Comparison of ENCODE assay signal across 8 cellular contexts in the genomic region with DNA sequence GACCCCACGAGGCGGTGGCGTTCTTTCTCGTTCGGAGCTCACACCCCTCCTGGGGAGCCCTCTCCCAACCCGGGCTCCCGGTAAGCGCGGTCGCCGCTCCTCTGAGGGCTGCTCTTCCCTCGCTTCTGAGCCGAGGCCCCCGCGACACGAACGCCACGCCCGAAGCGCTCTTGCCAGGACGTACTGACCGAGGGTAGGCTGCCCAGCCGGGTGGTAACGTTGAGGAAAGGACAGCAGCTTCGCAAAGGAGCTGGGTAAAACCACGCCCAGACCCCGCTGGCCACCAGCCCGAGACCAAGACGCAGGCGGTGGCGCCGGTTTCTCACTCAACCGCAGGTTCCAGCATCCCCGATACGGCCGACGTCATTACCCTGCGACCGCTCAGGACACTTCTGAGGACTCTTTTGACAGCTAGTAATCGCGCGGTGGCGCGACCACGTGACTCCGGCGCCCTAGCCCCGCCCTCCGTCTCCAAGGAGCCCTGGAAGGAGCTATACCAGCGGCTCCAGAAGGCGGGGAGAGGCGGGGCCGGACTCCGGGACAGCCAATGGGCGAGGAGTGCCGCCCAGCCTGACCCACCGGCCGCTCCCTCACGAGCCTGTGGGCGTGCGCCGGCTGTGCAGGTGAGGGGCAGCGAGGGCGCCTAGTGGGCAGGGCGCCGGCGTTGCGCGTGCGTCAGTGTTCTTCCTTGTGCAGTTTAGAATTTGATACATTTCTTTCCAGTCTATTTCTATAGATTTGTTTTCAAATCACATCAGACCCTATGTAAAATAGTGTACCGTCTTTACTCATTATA. TPM values are rescaled to one million over a fixed set of nuclear protein-coding genes. Genes with fewer than 3 reads are reported as not detected.
DNase-seq lines count a peak whose midpoint lies in the region; ATAC-seq and TF ChIP-seq lines count a peak whose summit lies in the region.

No MANE protein-coding gene starts in this region.

- H3K4me3 ChIP-seq in epithelial cell of esophagus (ENCODE audit: low read length): peak overlapping the region; percentile 74

- H3K27ac Mint-ChIP-seq in IgD-negative memory B cell: peak overlapping the region; percentile 99 to 100 (median 99)

- peaks cover 8 to 29% (median 8%) of the 10 kb centered on the region in 3 donors for H3K4me1 Mint-ChIP-seq in IgD-negative memory B cell

- H3K36me3 Mint-ChIP-seq in IgD-negative memory B cell: peaks cover 4% of the 10 kb centered on the region

- peak; percentile 72 for ATAC-seq in GM21576 (IDR thresholded peaks at IDR 0.05; ENCODE audit: unreplicated experiment)

- DNase-seq in DMS153 (lab: John Stamatoyannopoulos, UW) (peak; percentile 99), OCI-M1 (lab: John Stamatoyannopoulos, UW) (peak; percentile 100), activated T-cell treated with anti-CD3 and anti-CD28 coated beads for 48 hours (ENCODE audit: low read depth) (peak; percentile 99), epithelial cell of esophagus (ENCODE audit: low read depth) (peak; percentile 100), middle frontal gyrus (ENCODE audit: extremely low spot score, low spot score) (peak; percentile 96)
- DNase-seq in stimulated activated CD8-positive, alpha-beta memory T cell treated with anti-CD3 and anti-CD28 coated beads, Interleukin-2, amount 100 ng/mL, for 1 hour (ENCODE audit: low read depth in 2 of 2): peak; percentile 99 to 100

- H3K4me3 Mint-ChIP-seq in IgD-negative memory B cell: peak overlapping the region; percentile 91 to 100 (median 98)

- H3K9me3 Mint-ChIP-seq in IgD-negative memory B cell: no peaks in the 10 kb centered on the region

- TF ChIP-seq CTCF in epithelial cell of esophagus (IDR thresholded peaks at IDR 0.05; ENCODE audit: insufficient read depth, low read depth, low read length, missing control alignments): no peak

- H3K27me3 Mint-ChIP-seq in IgD-negative memory B cell: no peaks in the 10 kb centered on the region

RNA-seq across cellular contexts. Expression of gene GZF1, which starts 4.0 kb away (rescaled TPM):
- 5.9 TPM for polyA plus RNA-seq in IgD-negative memory B cell

RNA-seq across cellular contexts. Expression of gene NXT1, which starts 7.4 kb away (rescaled TPM):
- polyA plus RNA-seq in IgD-negative memory B cell: 62.1 TPM

Comparison
In these comparisons a context has a peak if more than half of its experiments do, and no peak if none do; other contexts are left out.
1. Peak in every context shown above with its lines: DNase-seq, ATAC-seq and H3K4me3 ChIP-seq.